ENCODE assay signal across 8 cellular contexts in genomic region chr11:112087212-112087611, GRCh38. TPM values are rescaled to one million over a fixed set of nuclear protein-coding genes. Genes with fewer than 3 reads are reported as not detected.
DNase-seq lines count a peak whose midpoint lies in the region; ATAC-seq and TF ChIP-seq lines count a peak whose summit lies in the region.

No MANE protein-coding gene starts in this region.

- H3K27me3 ChIP-seq in Peyer's patch (no peaks in the 10 kb centered on the region), osteoblast (ENCODE audit: insufficient read depth, low read length) (no peaks in the 10 kb centered on the region)

- TF ChIP-seq POLR2A in Peyer's patch (IDR thresholded peaks at IDR 0.05) = no peak
- TF ChIP-seq POLR2A in erythroblast (IDR thresholded peaks at IDR 0.05; ENCODE audit: low read length) = no peak

- H4K20me1 ChIP-seq in osteoblast (ENCODE audit: insufficient read depth, low read length) = peaks cover 8% of the 10 kb centered on the region

- H3K4me2 ChIP-seq in osteoblast (ENCODE audit: insufficient read depth, low read length) = peak overlapping the region; percentile 89

- H3K9me3 ChIP-seq in Peyer's patch (no peaks in the 10 kb centered on the region), osteoblast (ENCODE audit: low read depth, low read length) (no peaks in the 10 kb centered on the region)

- H3K27ac ChIP-seq in Peyer's patch (peak overlapping the region; percentile 71 to 84 (median 76)), osteoblast (ENCODE audit: low read depth, low read length) (peak overlapping the region; percentile 83)

- H3K4me3 ChIP-seq in GM12864 (ENCODE audit: low read depth, low read length) = peak overlapping the region; percentile 98
- peak overlapping the region; percentile 80 to 93 (median 83) for H3K4me3 ChIP-seq in Peyer's patch
- peak overlapping the region; percentile 93 for H3K4me3 ChIP-seq in osteoblast (ENCODE audit: insufficient read depth, low read length)

- H3K4me1 ChIP-seq in Peyer's patch = peaks cover 0 to 39% (median 7%) of the 10 kb centered on the region in 4 donors
- H3K4me1 ChIP-seq in osteoblast (ENCODE audit: insufficient read depth, low read length) = peaks cover 22% of the 10 kb centered on the region

- peak overlapping the region; percentile 92 for H2AFZ ChIP-seq in osteoblast (ENCODE audit: low read length)

- ATAC-seq in esophagus mucosa = no peak

- H3K36me3 ChIP-seq in Peyer's patch (peaks cover 0 to 70% (median 0%) of the 10 kb centered on the region in 3 donors), osteoblast (ENCODE audit: insufficient read depth, low read length) (peaks cover 67% of the 10 kb centered on the region)

- TF ChIP-seq CTCF in GM12864 (IDR thresholded peaks at IDR 0.05; ENCODE audit: low read depth, low read length, missing control alignments) (no peak), Peyer's patch (IDR thresholded peaks at IDR 0.05) (no peak), osteoblast (IDR thresholded peaks at IDR 0.05; ENCODE audit: extremely low read depth, low read depth, low read length) (no peak)

- peaks cover 62% of the 10 kb centered on the region for H3K79me2 ChIP-seq in osteoblast (ENCODE audit: insufficient read depth, low read length)

- no peak for DNase-seq in GM12864 (ENCODE audit: low read depth)
- no peak for DNase-seq in Peyer's patch
- DNase-seq in erythroblast (lab: John Stamatoyannopoulos, UW) = peak; percentile 37 to 50
- no peak for DNase-seq in osteoblast (ENCODE audit: insufficient read length, low spot score, missing footprints)
- no peak for DNase-seq in NOMO-1 treated with dmso at 0.1 percent for 144 hours (lab: John Stamatoyannopoulos, UW; ENCODE audit: unreplicated experiment)
- no peak for DNase-seq in middle frontal gyrus (ENCODE audit: extremely low spot score, low spot score)
- DNase-seq in SIG-M5 (lab: John Stamatoyannopoulos, UW) = no peak

RNA-seq across cellular contexts. Expression of gene SDHD, which starts 0.5 kb away (rescaled TPM):
- 100 to 1,000 TPM; 114 to 290 (median 149) TPM for total RNA-seq in Peyer's patch
- 100 and 119 TPM in 2 replicates for total RNA-seq in osteoblast
- 109 TPM for total RNA-seq in esophagus mucosa

RNA-seq across cellular contexts. Expression of gene TIMM8B, which starts 0.7 kb away (rescaled TPM):
- 10 to 100 TPM; 27.8 to 33.3 (median 29.8) TPM for total RNA-seq in Peyer's patch
- total RNA-seq in osteoblast = 34.2 and 39.8 TPM in 2 replicates
- total RNA-seq in esophagus mucosa = 83.4 TPM

RNA-seq across cellular contexts. Expression of gene NKAPD1, which starts 13.1 kb away (rescaled TPM):
- total RNA-seq in Peyer's patch (10 to 100 TPM; 10.1 to 28.1 (median 11.8) TPM), osteoblast (33.9 and 37.6 TPM in 2 replicates), esophagus mucosa (11.8 TPM)

RNA-seq across cellular contexts. Expression of gene PIH1D2, which starts 13.4 kb away (rescaled TPM):
- total RNA-seq in Peyer's patch (10 to 100 TPM in 1 of 4 donors, 1 to 10 TPM in 1, not detected in 2; 2.8 to 11.6 TPM), osteoblast (2.7 and 2.9 TPM in 2 replicates), esophagus mucosa (1.6 TPM)

Comparison
In these comparisons a context has a peak if more than half of its experiments do, and no peak if none do; other contexts are left out.
1. DNase-seq: peak in erythroblast (2 of 2); none in GM12864 (single experiment), Peyer's patch (0 of 3), osteoblast (single experiment), NOMO-1 treated with dmso at 0.1 percent for 144 hours (single experiment), middle frontal gyrus (single experiment) and SIG-M5 (single experiment).
2. Peak in every context shown above with its lines, with median percentiles within 50 percentile points of each other: H3K4me3 ChIP-seq.